Comparison of ENCODE assay signal across 1 cellular context in the genomic region with DNA sequence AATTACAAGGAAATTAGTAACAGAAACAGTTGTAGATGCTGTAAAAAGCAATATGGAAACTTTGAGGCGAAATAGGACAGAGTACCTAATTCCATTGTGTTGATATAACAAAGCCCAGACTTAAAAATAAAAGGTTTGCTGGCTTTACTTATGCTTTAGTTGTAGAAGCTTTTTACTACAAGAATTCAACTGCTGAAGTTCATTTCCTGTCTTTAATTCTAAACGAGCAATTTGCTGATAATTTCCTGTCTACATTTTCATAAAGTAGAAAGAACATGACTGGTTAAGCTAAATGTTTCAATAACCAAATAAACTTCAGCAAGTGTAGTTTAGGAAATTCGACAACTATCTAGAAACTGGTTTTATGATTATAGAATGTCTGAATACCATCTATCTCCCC.
TF ChIP-seq lines count a peak whose summit lies in the region.

No MANE protein-coding gene starts in this region.

TF ChIP-seq in SK-N-SH, 30 proteins besides CTCF, POLR2A, EP300 and RAD21 (continued from another document):
- TF ChIP-seq EZH2phosphoT487 (IDR thresholded peaks at IDR 0.05; ENCODE audit: borderline replicate concordance, low read depth) (no peak), TEAD4 (IDR thresholded peaks at IDR 0.05; ENCODE audit: borderline replicate concordance, insufficient read depth) (no peak), FOSL2 (IDR thresholded peaks at IDR 0.05; ENCODE audit: borderline replicate concordance, low read depth) (no peak), TCF12 (IDR thresholded peaks at IDR 0.05) (no peak), MXI1 (IDR thresholded peaks at IDR 0.05; ENCODE audit: low read depth, low read length) (no peak), MEF2A (IDR thresholded peaks at IDR 0.05; ENCODE audit: borderline replicate concordance, low read depth) (no peak), NFIC (IDR thresholded peaks at IDR 0.05; ENCODE audit: borderline replicate concordance) (no peak), TAF1 (IDR thresholded peaks at IDR 0.05; ENCODE audit: borderline replicate concordance, low read depth, low read length) (no peak), JUND (IDR thresholded peaks at IDR 0.05) (no peak)
- TF ChIP-seq, protein P1, sequence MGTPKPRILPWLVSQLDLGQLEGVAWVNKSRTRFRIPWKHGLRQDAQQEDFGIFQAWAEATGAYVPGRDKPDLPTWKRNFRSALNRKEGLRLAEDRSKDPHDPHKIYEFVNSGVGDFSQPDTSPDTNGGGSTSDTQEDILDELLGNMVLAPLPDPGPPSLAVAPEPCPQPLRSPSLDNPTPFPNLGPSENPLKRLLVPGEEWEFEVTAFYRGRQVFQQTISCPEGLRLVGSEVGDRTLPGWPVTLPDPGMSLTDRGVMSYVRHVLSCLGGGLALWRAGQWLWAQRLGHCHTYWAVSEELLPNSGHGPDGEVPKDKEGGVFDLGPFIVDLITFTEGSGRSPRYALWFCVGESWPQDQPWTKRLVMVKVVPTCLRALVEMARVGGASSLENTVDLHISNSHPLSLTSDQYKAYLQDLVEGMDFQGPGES (IDR thresholded peaks at IDR 0.05; ENCODE audit: low read depth, low read length): no peak
- TF ChIP-seq, protein P2, sequence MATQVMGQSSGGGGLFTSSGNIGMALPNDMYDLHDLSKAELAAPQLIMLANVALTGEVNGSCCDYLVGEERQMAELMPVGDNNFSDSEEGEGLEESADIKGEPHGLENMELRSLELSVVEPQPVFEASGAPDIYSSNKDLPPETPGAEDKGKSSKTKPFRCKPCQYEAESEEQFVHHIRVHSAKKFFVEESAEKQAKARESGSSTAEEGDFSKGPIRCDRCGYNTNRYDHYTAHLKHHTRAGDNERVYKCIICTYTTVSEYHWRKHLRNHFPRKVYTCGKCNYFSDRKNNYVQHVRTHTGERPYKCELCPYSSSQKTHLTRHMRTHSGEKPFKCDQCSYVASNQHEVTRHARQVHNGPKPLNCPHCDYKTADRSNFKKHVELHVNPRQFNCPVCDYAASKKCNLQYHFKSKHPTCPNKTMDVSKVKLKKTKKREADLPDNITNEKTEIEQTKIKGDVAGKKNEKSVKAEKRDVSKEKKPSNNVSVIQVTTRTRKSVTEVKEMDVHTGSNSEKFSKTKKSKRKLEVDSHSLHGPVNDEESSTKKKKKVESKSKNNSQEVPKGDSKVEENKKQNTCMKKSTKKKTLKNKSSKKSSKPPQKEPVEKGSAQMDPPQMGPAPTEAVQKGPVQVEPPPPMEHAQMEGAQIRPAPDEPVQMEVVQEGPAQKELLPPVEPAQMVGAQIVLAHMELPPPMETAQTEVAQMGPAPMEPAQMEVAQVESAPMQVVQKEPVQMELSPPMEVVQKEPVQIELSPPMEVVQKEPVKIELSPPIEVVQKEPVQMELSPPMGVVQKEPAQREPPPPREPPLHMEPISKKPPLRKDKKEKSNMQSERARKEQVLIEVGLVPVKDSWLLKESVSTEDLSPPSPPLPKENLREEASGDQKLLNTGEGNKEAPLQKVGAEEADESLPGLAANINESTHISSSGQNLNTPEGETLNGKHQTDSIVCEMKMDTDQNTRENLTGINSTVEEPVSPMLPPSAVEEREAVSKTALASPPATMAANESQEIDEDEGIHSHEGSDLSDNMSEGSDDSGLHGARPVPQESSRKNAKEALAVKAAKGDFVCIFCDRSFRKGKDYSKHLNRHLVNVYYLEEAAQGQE (IDR thresholded peaks at IDR 0.05; ENCODE audit: low read depth, low read length): no peak
- TF ChIP-seq, protein P3, sequence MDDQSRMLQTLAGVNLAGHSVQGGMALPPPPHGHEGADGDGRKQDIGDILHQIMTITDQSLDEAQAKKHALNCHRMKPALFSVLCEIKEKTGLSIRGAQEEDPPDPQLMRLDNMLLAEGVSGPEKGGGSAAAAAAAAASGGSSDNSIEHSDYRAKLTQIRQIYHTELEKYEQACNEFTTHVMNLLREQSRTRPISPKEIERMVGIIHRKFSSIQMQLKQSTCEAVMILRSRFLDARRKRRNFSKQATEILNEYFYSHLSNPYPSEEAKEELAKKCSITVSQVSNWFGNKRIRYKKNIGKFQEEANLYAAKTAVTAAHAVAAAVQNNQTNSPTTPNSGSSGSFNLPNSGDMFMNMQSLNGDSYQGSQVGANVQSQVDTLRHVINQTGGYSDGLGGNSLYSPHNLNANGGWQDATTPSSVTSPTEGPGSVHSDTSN (IDR thresholded peaks at IDR 0.05): no peak
